In the genomic region with DNA sequence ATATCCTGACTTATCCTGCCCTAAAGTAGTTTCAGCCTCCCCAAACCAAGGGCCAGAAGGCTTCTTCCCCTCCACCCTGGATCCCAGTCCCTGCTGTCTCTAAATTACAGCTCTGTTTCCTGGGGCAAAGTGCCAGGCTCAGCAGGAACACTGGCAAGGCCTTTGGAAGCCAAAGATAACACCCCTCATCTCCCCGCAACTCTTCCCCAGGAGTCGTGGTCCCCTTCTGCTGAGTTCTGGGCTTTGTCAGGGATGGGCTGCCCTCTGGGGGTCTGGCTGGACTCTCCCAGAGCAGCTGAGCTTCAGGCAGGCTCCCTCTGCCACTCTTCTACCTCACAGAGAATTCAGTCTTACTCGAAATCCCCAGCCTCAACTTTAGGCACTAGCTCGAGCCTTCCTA, we compare ENCODE assay signal across 24 cellular contexts. TPM values are rescaled to one million over a fixed set of nuclear protein-coding genes. Genes with fewer than 3 reads are reported as not detected.
A peak's percentile ranks its signal among the peaks of the same experiment; 100 is the strongest.
DNase-seq lines count a peak whose midpoint lies in the region; ATAC-seq and TF ChIP-seq lines count a peak whose summit lies in the region.
"Had no signal": no experiment of that assay in that cellular context is flagged by ENCODE, and none has a peak within 500 bp of the region (broad histone marks: within the 10 kb centered on the region; RNA-seq: fewer than 3 reads in every experiment).

No MANE protein-coding gene starts in this region.

- H3K79me1 ChIP-seq in IMR-90 (ENCODE audit: low read depth in 1 of 2, low read length in 2 of 2), result no peaks in the 10 kb centered on the region; a peak in 1 of 4 replicates

- H4K20me1 ChIP-seq in DOHH2 (ENCODE audit: control insufficient read depth, insufficient read depth, low read depth, low read length) (no peaks in the 10 kb centered on the region), IMR-90 (ENCODE audit: insufficient read depth, low read length) (no peaks in the 10 kb centered on the region)

- peak overlapping the region; percentile 31; the same call in 1 of the 2 replicates for H3K4me2 ChIP-seq in DOHH2 (ENCODE audit: low read length)
- H3K4me2 ChIP-seq in IMR-90 (ENCODE audit: low read depth, low read length), result no peak overlapping the region

- H3K23ac ChIP-seq in IMR-90 (ENCODE audit: low read depth, low read length), result no peak overlapping the region

- no peaks in the 10 kb centered on the region for H3K79me2 ChIP-seq in DOHH2 (ENCODE audit: control insufficient read depth, low read length)
- H3K79me2 ChIP-seq: parathyroid adenoma had no signal

- WGBS in IMR-90 (ENCODE audit: extremely low coverage in 2 of 2, insufficient read length in 1 of 2), 2 experiments, result 86% methylated on average over 3 of the region's 4 CpGs; no CpG with 5 or more reads in 1 of the 2 experiments

- TF ChIP-seq POLR2A in IMR-90 (IDR thresholded peaks at IDR 0.05; ENCODE audit: low read depth, low read length), result no peak

- no peak overlapping the region for H2BK5ac ChIP-seq in IMR-90 (ENCODE audit: low read depth, low read length, poor library complexity, severe bottlenecking)

- H3K9me2 ChIP-seq in DOHH2 (replicated peaks; ENCODE audit: control insufficient read depth, low read length), result no peaks in the 10 kb centered on the region

- H3K4ac ChIP-seq in IMR-90 (ENCODE audit: low read depth, low read length), result peak overlapping the region; percentile 41

- peak overlapping the region; percentile 24; the same call in 1 of the 2 replicates for H4K91ac ChIP-seq in IMR-90 (ENCODE audit: insufficient read depth, low read depth, low read length)

- no peak overlapping the region for H3K27ac ChIP-seq in DOHH2 (ENCODE audit: low read depth, low read length)
- peak overlapping the region; percentile 18; the same call in 1 of the 2 replicates for H3K27ac ChIP-seq in IMR-90 (ENCODE audit: insufficient read depth, low read length)
- peak overlapping the region; percentile 22 for H3K27ac ChIP-seq in caudate nucleus (ENCODE audit: low read depth, low read length)
- no peak overlapping the region for H3K27ac ChIP-seq in right atrium auricular region
- H3K27ac ChIP-seq: epithelial cell of prostate, parathyroid adenoma, SJCRH30 had no signal

- H2AK9ac ChIP-seq in IMR-90 (replicated peaks; ENCODE audit: low read depth, low read length, poor library complexity), result no peak overlapping the region

- TF ChIP-seq RAD21 in IMR-90 (IDR thresholded peaks at IDR 0.05; ENCODE audit: low read length), result no peak

- POLR2A ChIA-PET in IMR-90 (lab: Charles Lee; ENCODE audit: unreplicated experiment), result interaction anchor here (0.6 kb wide), 2 partner anchors 72 to 93 kb away, joined by 3 read pairs; no protein-coding TSS in a partner anchor

- H3K4me1 ChIP-seq in DOHH2 (ENCODE audit: control insufficient read depth, low read length) (peaks cover 23% of the 10 kb centered on the region), IMR-90 (ENCODE audit: control insufficient read depth, insufficient read depth, low read length) (peaks cover 11% of the 10 kb centered on the region), right atrium auricular region (peaks cover 0 to 10% of the 10 kb centered on the region in 2 donors)

- H3K9ac ChIP-seq in IMR-90 (ENCODE audit: low read depth, low read length), result peak overlapping the region; percentile 27; the same call in 1 of the 2 replicates
- H3K9ac ChIP-seq: parathyroid adenoma had no signal

- no peaks in the 10 kb centered on the region for H3F3A ChIP-seq in DOHH2 (ENCODE audit: control insufficient read depth, insufficient read depth)

- H3K56ac ChIP-seq in IMR-90 (ENCODE audit: extremely low read depth, insufficient read depth, low read length), result no peak overlapping the region

- peak overlapping the region; percentile 34; the same call in 1 of the 3 replicates for H2BK15ac ChIP-seq in IMR-90 (ENCODE audit: low read depth, low read length)

- TF ChIP-seq CTCF in DOHH2 (IDR thresholded peaks at IDR 0.05; ENCODE audit: low read depth, low read length, poor library complexity, severe bottlenecking), result no peak
- no peak for TF ChIP-seq CTCF in IMR-90 (conservative IDR thresholded peaks at IDR 0.05; ENCODE audit: low read depth, low read length)
- no peak for TF ChIP-seq CTCF in right atrium auricular region (IDR thresholded peaks at IDR 0.05)

- peaks cover 10% of the 10 kb centered on the region; the same call in 1 of the 2 replicates for H3K9me1 ChIP-seq in IMR-90 (ENCODE audit: insufficient read depth, low read length)

- peak overlapping the region; percentile 44 for H2BK120ac ChIP-seq in IMR-90 (ENCODE audit: low read depth, low read length)

- ATAC-seq in IMR-90 (ENCODE audit: low read depth), result no peak
- ATAC-seq: activated T-cell treated with anti-CD3 and anti-CD28 coated beads, Interleukin-2, amount 50 U/mL, for 72 hours; natural killer cell; stimulated activated naive CD8-positive, alpha-beta T cell treated with anti-CD3 and anti-CD28 coated beads, Interleukin-15, amount 100 ng/mL, for 72 hours had no signal

- H3K36me3 ChIP-seq in DOHH2 (ENCODE audit: control insufficient read depth, low read length) (no peaks in the 10 kb centered on the region), IMR-90 (ENCODE audit: control insufficient read depth, insufficient read depth, low read length) (no peaks in the 10 kb centered on the region), right atrium auricular region (no peaks in the 10 kb centered on the region)
- H3K36me3 ChIP-seq: SJCRH30 had no signal

- H3K18ac ChIP-seq in IMR-90 (ENCODE audit: low read depth, low read length), result peak overlapping the region; percentile 13; the same call in 1 of the 2 replicates

- BruUV-seq in IMR-90 (replicated peaks; lab: Mats Ljungman, UMichigan), result no TSS peak

- CTCF ChIA-PET in IMR-90 (lab: Yijun Ruan, JAX), result interaction anchor here (1.2 kb wide), 1 partner anchor 35 kb away, joined by 3 read pairs; no protein-coding TSS in a partner anchor

- peak overlapping the region; percentile 53; the same call in 1 of the 2 replicates for H2BK20ac ChIP-seq in IMR-90 (ENCODE audit: low read depth, low read length)

- intact Hi-C loops in IMR-90 (cut with micrococcal nuclease), result no loop called here

- H3K14ac ChIP-seq in IMR-90 (replicated peaks; ENCODE audit: low read depth, low read length), result peak overlapping the region; percentile 43; the same call in 1 of the 2 replicates

- DNase-seq in IMR-90 (no peak), caudate nucleus (lab: John Stamatoyannopoulos, UW) (no peak), right atrium auricular region (ENCODE audit: low spot score) (peak; percentile 58), NCI-H510A (lab: John Stamatoyannopoulos, UW) (no peak), amniotic stem cell (lab: John Stamatoyannopoulos, UW) (no peak), activated T-cell treated with anti-CD3 and anti-CD28 coated beads for 4 hours (no peak), UCSD-AML1 (lab: John Stamatoyannopoulos, UW; ENCODE audit: unreplicated experiment) (no peak)
- DNase-seq: activated CD4-positive, CD25-positive, alpha-beta regulatory T cell; activated CD8-positive, alpha-beta memory T cell treated with anti-CD3 and anti-CD28 coated beads for 24 hours; activated naive CD4-positive, alpha-beta T cell treated with anti-CD3 and anti-CD28 coated beads, Interleukin-2, amount 50 U/mL, for 16 hours; activated T-cell treated with anti-CD3 and anti-CD28 coated beads, Interleukin-2, amount 50 U/mL, for 72 hours; COR-L47; KBM-7; kidney; mesendoderm; natural killer cell; NCI-H1930; NCI-H510A treated with DMSO at 0.1 percent for 48 hours; stimulated activated CD4-positive, alpha-beta T cell treated with anti-CD3 and anti-CD28 coated beads, Interleukin-2, amount 100 ng/mL, for 24 hours; stimulated activated naive CD8-positive, alpha-beta T cell treated with anti-CD3 and anti-CD28 coated beads, Interleukin-15, amount 100 ng/mL, for 72 hours had no signal

- dilution Hi-C loops in IMR-90 (cut with HindIII; ENCODE audit: low sequenced_read_pairs, unreplicated experiment), result no loop called here

- H2AFZ ChIP-seq in IMR-90 (replicated peaks; ENCODE audit: low read length, poor library complexity), result peak overlapping the region; percentile 38
- H2AFZ ChIP-seq: parathyroid adenoma had no signal

- H4K8ac ChIP-seq in IMR-90 (ENCODE audit: low read depth in 2 of 2, low read length in 2 of 2), result peak overlapping the region in 1 of 2 experiments; percentile 17; a peak in 1 of 4 replicates

- in situ Hi-C loops in IMR-90 (cut with MboI; ENCODE audit: low sequenced_read_pairs), result loop anchor here (10.0 kb wide), 1 partner anchor 254 kb away; no protein-coding TSS in a partner anchor

- H3K27me3 ChIP-seq in DOHH2 (ENCODE audit: control insufficient read depth, low read length) (peaks cover 8% of the 10 kb centered on the region; the same call in 1 of the 2 replicates), IMR-90 (ENCODE audit: control insufficient read depth, insufficient read depth, low read length) (no peaks in the 10 kb centered on the region), right atrium auricular region (no peaks in the 10 kb centered on the region)
- H3K27me3 ChIP-seq: SJCRH30 had no signal

- no peak overlapping the region for H3K4me3 ChIP-seq in DOHH2 (ENCODE audit: low read length)
- no peak overlapping the region for H3K4me3 ChIP-seq in IMR-90 (ENCODE audit: insufficient read depth, low read depth, low read length)
- no peak overlapping the region for H3K4me3 ChIP-seq in right atrium auricular region
- H3K4me3 ChIP-seq: SJCRH30 had no signal

- 0 out of 2 replicates have a peak overlapping the region, but pooled peaks have one; percentile 23 for H2AK5ac ChIP-seq in IMR-90 (ENCODE audit: low read depth, low read length)

- H4K5ac ChIP-seq in IMR-90 (ENCODE audit: low read depth, low read length), result peak overlapping the region; percentile 52

- H3K9me3 ChIP-seq in DOHH2 (ENCODE audit: control insufficient read depth, insufficient read depth, low read length), result no peaks in the 10 kb centered on the region
- H3K9me3 ChIP-seq in IMR-90 (ENCODE audit: control insufficient read depth, insufficient read depth, low read length), result no peaks in the 10 kb centered on the region
- no peaks in the 10 kb centered on the region for H3K9me3 ChIP-seq in right atrium auricular region
- H3K9me3 ChIP-seq: SJCRH30 had no signal

TF ChIP-seq in IMR-90, 13 proteins besides CTCF, POLR2A, EP300 and RAD21:
- TF ChIP-seq, protein P1, sequence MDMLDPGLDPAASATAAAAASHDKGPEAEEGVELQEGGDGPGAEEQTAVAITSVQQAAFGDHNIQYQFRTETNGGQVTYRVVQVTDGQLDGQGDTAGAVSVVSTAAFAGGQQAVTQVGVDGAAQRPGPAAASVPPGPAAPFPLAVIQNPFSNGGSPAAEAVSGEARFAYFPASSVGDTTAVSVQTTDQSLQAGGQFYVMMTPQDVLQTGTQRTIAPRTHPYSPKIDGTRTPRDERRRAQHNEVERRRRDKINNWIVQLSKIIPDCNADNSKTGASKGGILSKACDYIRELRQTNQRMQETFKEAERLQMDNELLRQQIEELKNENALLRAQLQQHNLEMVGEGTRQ (IDR thresholded peaks at IDR 0.05; ENCODE audit: low read depth, low read length), result no peak
- TF ChIP-seq MXI1 (IDR thresholded peaks at IDR 0.05; ENCODE audit: borderline replicate concordance, low read depth, low read length) (no peak), BHLHE40 (IDR thresholded peaks at IDR 0.05; ENCODE audit: low read depth, low read length) (no peak)

RNA-seq across cellular contexts. Expression of gene AMPD3, which starts 53.8 kb away (rescaled TPM):
- 8.1 and 8.6 TPM in 2 replicates for total RNA-seq in IMR-90 (2012; rRNA removed)
- polyA plus RNA-seq in IMR-90 (2012; rRNA removed), result 10.8 and 12.1 TPM in 2 replicates
- polyA plus RNA-seq in IMR-90 (2012; cell fraction: cytosol; rRNA removed), result 7.4 and 13.3 TPM in 2 replicates
- polyA plus RNA-seq in IMR-90 (2012; cell fraction: nucleus; rRNA removed; ENCODE audit: low replicate concordance), result 19.2 and 26.6 TPM in 2 replicates
- total RNA-seq in right atrium auricular region, result 1 to 10 TPM; 2.8 to 5.3 TPM

Comparison
In these comparisons a context has a peak if more than half of its experiments do, and no peak if none do; other contexts are left out.
1. H3K27ac ChIP-seq: peak in IMR-90 (single experiment) and caudate nucleus (single experiment); none in DOHH2 (single experiment) and right atrium auricular region (0 of 2).